1 cellular context compared by ENCODE assay signal in the genomic region with DNA sequence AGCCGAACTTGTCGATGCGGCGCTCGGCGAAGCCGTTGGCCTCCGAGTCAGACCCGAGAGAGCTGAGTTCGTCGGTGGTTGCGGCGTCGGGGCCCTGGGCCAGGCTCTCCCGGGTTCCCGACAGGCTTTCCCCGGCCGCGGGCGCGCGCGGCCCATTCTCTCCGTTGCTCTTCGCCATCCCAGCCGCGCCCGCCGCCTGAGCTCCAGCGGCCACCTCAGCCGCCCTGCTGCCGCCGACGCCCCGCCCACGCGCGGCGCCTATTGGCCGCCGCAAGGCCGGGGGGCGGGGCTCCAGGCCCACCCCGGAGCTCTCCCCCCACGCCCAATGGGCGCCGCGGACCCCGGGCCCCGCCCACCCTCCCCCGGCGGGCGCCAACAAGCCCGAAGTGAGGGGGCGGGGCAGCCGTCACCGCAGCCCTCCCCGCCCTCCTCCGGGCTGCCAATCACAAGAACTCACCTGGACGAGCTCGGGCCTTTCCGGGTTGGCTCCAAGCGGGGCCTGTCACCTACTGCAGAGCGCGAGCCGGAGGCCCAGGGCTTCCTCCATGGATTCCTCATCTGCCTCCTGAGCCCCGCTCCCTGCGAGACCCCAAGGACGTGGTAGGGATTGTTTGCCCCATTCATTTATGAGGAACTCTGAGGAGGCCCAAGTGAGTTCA.
TF ChIP-seq lines count a peak whose summit lies in the region.

A gene with protein sequence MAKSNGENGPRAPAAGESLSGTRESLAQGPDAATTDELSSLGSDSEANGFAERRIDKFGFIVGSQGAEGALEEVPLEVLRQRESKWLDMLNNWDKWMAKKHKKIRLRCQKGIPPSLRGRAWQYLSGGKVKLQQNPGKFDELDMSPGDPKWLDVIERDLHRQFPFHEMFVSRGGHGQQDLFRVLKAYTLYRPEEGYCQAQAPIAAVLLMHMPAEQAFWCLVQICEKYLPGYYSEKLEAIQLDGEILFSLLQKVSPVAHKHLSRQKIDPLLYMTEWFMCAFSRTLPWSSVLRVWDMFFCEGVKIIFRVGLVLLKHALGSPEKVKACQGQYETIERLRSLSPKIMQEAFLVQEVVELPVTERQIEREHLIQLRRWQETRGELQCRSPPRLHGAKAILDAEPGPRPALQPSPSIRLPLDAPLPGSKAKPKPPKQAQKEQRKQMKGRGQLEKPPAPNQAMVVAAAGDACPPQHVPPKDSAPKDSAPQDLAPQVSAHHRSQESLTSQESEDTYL (minus strand): TSS at position 238 of the 659 bp plus-strand sequence. CDS start 60 bp downstream, at position 178.

TF ChIP-seq in HEK293T, 16 proteins besides CTCF, POLR2A, EP300 and RAD21:
- TF ChIP-seq, protein P1, sequence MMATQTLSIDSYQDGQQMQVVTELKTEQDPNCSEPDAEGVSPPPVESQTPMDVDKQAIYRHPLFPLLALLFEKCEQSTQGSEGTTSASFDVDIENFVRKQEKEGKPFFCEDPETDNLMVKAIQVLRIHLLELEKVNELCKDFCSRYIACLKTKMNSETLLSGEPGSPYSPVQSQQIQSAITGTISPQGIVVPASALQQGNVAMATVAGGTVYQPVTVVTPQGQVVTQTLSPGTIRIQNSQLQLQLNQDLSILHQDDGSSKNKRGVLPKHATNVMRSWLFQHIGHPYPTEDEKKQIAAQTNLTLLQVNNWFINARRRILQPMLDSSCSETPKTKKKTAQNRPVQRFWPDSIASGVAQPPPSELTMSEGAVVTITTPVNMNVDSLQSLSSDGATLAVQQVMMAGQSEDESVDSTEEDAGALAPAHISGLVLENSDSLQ (IDR thresholded peaks at IDR 0.05): peak; percentile 97
- TF ChIP-seq FOXM1 (IDR thresholded peaks at IDR 0.05; ENCODE audit: borderline replicate concordance): no peak
TF ChIP-seq in HEK293T: peak in this region for 1.
